1 cellular context compared by ENCODE assay signal in the genomic region with DNA sequence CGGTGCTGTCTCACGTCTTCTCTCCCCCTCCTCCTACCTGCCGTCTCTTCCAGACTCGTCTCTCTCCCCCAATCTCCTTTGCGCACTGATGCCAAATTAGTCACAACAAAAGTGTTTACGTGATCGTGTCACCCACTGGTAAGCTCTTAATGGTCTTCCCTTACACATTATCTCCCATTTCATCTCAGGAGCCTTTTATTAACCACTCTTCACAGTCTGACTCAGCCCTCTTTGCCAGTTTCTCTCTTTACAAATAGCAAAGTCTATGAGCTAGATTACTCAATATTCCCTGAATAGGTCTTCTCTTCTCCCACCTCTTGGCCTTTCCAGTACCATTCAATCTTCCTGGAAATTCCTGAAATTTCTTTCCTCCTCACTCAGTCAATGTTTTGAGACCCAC.
TF ChIP-seq lines count a peak whose summit lies in the region.

No MANE protein-coding gene starts in this region.

TF ChIP-seq in HEK293, 187 proteins besides CTCF, POLR2A, EP300 and RAD21 (continued from another document and continues in another):
- TF ChIP-seq, protein P1, sequence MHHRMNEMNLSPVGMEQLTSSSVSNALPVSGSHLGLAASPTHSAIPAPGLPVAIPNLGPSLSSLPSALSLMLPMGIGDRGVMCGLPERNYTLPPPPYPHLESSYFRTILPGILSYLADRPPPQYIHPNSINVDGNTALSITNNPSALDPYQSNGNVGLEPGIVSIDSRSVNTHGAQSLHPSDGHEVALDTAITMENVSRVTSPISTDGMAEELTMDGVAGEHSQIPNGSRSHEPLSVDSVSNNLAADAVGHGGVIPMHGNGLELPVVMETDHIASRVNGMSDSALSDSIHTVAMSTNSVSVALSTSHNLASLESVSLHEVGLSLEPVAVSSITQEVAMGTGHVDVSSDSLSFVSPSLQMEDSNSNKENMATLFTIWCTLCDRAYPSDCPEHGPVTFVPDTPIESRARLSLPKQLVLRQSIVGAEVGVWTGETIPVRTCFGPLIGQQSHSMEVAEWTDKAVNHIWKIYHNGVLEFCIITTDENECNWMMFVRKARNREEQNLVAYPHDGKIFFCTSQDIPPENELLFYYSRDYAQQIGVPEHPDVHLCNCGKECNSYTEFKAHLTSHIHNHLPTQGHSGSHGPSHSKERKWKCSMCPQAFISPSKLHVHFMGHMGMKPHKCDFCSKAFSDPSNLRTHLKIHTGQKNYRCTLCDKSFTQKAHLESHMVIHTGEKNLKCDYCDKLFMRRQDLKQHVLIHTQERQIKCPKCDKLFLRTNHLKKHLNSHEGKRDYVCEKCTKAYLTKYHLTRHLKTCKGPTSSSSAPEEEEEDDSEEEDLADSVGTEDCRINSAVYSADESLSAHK (tag by site-specific recombination; IDR thresholded peaks at IDR 0.05) = peak; percentile 39; the same call in 1 of the 2 replicates
- TF ChIP-seq, protein P2, sequence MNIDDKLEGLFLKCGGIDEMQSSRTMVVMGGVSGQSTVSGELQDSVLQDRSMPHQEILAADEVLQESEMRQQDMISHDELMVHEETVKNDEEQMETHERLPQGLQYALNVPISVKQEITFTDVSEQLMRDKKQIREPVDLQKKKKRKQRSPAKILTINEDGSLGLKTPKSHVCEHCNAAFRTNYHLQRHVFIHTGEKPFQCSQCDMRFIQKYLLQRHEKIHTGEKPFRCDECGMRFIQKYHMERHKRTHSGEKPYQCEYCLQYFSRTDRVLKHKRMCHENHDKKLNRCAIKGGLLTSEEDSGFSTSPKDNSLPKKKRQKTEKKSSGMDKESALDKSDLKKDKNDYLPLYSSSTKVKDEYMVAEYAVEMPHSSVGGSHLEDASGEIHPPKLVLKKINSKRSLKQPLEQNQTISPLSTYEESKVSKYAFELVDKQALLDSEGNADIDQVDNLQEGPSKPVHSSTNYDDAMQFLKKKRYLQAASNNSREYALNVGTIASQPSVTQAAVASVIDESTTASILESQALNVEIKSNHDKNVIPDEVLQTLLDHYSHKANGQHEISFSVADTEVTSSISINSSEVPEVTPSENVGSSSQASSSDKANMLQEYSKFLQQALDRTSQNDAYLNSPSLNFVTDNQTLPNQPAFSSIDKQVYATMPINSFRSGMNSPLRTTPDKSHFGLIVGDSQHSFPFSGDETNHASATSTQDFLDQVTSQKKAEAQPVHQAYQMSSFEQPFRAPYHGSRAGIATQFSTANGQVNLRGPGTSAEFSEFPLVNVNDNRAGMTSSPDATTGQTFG (tag by site-specific recombination; IDR thresholded peaks at IDR 0.05; ENCODE audit: borderline replicate concordance) = 0 out of 2 replicates have a peak, but pooled peaks have one; percentile 17
- TF ChIP-seq ZFP69B (tag by site-specific recombination; IDR thresholded peaks at IDR 0.05) = peak; percentile 59; the same call in 1 of the 2 replicates
- peak; percentile 83 for TF ChIP-seq ZNF600 (tag by site-specific recombination; IDR thresholded peaks at IDR 0.05)
- peak; percentile 59 for TF ChIP-seq ZXDB (tag by site-specific recombination; IDR thresholded peaks at IDR 0.05)
- TF ChIP-seq, protein P3, sequence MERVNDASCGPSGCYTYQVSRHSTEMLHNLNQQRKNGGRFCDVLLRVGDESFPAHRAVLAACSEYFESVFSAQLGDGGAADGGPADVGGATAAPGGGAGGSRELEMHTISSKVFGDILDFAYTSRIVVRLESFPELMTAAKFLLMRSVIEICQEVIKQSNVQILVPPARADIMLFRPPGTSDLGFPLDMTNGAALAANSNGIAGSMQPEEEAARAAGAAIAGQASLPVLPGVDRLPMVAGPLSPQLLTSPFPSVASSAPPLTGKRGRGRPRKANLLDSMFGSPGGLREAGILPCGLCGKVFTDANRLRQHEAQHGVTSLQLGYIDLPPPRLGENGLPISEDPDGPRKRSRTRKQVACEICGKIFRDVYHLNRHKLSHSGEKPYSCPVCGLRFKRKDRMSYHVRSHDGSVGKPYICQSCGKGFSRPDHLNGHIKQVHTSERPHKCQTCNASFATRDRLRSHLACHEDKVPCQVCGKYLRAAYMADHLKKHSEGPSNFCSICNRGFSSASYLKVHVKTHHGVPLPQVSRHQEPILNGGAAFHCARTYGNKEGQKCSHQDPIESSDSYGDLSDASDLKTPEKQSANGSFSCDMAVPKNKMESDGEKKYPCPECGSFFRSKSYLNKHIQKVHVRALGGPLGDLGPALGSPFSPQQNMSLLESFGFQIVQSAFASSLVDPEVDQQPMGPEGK (tag by site-specific recombination; IDR thresholded peaks at IDR 0.05) = peak; percentile 49
- TF ChIP-seq EGR2 (tag by site-specific recombination; IDR thresholded peaks at IDR 0.05; ENCODE audit: low read depth) = peak; percentile 41; the same call in 1 of the 2 replicates
- peak; percentile 82 for TF ChIP-seq ZNF398 (tag by site-specific recombination; IDR thresholded peaks at IDR 0.05)
- TF ChIP-seq KLF16 (tag by site-specific recombination; IDR thresholded peaks at IDR 0.05) = no peak
- no peak for TF ChIP-seq ZNF266 (tag by site-specific recombination; IDR thresholded peaks at IDR 0.05; ENCODE audit: low read depth)
- TF ChIP-seq ZBTB21 (tag by site-specific recombination; IDR thresholded peaks at IDR 0.05) = peak; percentile 76
- TF ChIP-seq, protein P4, sequence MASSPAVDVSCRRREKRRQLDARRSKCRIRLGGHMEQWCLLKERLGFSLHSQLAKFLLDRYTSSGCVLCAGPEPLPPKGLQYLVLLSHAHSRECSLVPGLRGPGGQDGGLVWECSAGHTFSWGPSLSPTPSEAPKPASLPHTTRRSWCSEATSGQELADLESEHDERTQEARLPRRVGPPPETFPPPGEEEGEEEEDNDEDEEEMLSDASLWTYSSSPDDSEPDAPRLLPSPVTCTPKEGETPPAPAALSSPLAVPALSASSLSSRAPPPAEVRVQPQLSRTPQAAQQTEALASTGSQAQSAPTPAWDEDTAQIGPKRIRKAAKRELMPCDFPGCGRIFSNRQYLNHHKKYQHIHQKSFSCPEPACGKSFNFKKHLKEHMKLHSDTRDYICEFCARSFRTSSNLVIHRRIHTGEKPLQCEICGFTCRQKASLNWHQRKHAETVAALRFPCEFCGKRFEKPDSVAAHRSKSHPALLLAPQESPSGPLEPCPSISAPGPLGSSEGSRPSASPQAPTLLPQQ (tag by site-specific recombination; IDR thresholded peaks at IDR 0.05) = peak; percentile 83
- TF ChIP-seq ZNF529 (tag by site-specific recombination; IDR thresholded peaks at IDR 0.05; ENCODE audit: insufficient replicate concordance) = no peak
- peak; percentile 73; the same call in 1 of the 2 replicates for TF ChIP-seq ZNF660 (tag by site-specific recombination; IDR thresholded peaks at IDR 0.05)
- peak; percentile 76 for TF ChIP-seq OSR2 (tag by site-specific recombination; IDR thresholded peaks at IDR 0.05)
- no peak for TF ChIP-seq ZBTB6 (tag by site-specific recombination; IDR thresholded peaks at IDR 0.05)
- no peak for TF ChIP-seq ZNF133 (tag by site-specific recombination; IDR thresholded peaks at IDR 0.05)
- TF ChIP-seq ZNF560 (tag by site-specific recombination; IDR thresholded peaks at IDR 0.05; ENCODE audit: borderline replicate concordance) = no peak
- TF ChIP-seq ZNF221 (tag by site-specific recombination; IDR thresholded peaks at IDR 0.05; ENCODE audit: borderline replicate concordance) = no peak
- TF ChIP-seq, protein P5, sequence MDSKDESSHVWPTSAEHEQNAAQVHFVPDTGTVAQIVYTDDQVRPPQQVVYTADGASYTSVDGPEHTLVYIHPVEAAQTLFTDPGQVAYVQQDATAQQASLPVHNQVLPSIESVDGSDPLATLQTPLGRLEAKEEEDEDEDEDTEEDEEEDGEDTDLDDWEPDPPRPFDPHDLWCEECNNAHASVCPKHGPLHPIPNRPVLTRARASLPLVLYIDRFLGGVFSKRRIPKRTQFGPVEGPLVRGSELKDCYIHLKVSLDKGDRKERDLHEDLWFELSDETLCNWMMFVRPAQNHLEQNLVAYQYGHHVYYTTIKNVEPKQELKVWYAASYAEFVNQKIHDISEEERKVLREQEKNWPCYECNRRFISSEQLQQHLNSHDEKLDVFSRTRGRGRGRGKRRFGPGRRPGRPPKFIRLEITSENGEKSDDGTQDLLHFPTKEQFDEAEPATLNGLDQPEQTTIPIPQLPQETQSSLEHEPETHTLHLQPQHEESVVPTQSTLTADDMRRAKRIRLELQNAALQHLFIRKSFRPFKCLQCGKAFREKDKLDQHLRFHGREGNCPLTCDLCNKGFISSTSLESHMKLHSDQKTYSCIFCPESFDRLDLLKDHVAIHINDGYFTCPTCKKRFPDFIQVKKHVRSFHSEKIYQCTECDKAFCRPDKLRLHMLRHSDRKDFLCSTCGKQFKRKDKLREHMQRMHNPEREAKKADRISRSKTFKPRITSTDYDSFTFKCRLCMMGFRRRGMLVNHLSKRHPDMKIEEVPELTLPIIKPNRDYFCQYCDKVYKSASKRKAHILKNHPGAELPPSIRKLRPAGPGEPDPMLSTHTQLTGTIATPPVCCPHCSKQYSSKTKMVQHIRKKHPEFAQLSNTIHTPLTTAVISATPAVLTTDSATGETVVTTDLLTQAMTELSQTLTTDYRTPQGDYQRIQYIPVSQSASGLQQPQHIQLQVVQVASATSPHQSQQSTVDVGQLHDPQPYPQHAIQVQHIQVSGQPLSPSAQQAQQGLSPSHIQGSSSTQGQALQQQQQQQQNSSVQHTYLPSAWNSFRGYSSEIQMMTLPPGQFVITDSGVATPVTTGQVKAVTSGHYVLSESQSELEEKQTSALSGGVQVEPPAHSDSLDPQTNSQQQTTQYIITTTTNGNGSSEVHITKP (tag by site-specific recombination; IDR thresholded peaks at IDR 0.05) = peak; percentile 88
- TF ChIP-seq ZNF184 (tag by site-specific recombination; IDR thresholded peaks at IDR 0.05) = peak; percentile 90
- peak; percentile 78; the same call in 1 of the 2 replicates for TF ChIP-seq ZFP37 (tag by site-specific recombination; IDR thresholded peaks at IDR 0.05)
- TF ChIP-seq ZNF391 (tag by site-specific recombination; IDR thresholded peaks at IDR 0.05; ENCODE audit: borderline replicate concordance, low read depth) = peak; percentile 24; the same call in 1 of the 2 replicates
- peak; percentile 59; the same call in 1 of the 2 replicates for TF ChIP-seq ZNF394 (tag by site-specific recombination; IDR thresholded peaks at IDR 0.05; ENCODE audit: borderline replicate concordance)
- TF ChIP-seq ZBTB10 (tag by site-specific recombination; IDR thresholded peaks at IDR 0.05) = no peak
- peak; percentile 80; the same call in 1 of the 2 replicates for TF ChIP-seq TSHZ1 (tag by site-specific recombination; IDR thresholded peaks at IDR 0.05; ENCODE audit: borderline replicate concordance)
- TF ChIP-seq ZSCAN23 (tag by site-specific recombination; IDR thresholded peaks at IDR 0.05) = peak; percentile 81; the same call in 1 of the 2 replicates
- peak; percentile 56; the same call in 1 of the 2 replicates for TF ChIP-seq OVOL3 (tag by site-specific recombination; IDR thresholded peaks at IDR 0.05)
- TF ChIP-seq ZNF416 (tag by site-specific recombination; IDR thresholded peaks at IDR 0.05) = no peak
